In genomic region chr20:56363491-56363890, GRCh38 we compare ENCODE assay signal across 31 cellular contexts. TPM values are rescaled to one million over a fixed set of nuclear protein-coding genes. Genes with fewer than 3 reads are reported as not detected.
"Had no signal": no experiment of that assay in that cellular context is flagged by ENCODE, and none has a peak within 500 bp of the region (broad histone marks: within the 10 kb centered on the region; RNA-seq: fewer than 3 reads in every experiment).

No MANE protein-coding gene starts in this region.

- DNase-seq: activated CD4-positive, alpha-beta memory T cell treated with anti-CD3 and anti-CD28 coated beads for 36 hours; activated CD4-positive, alpha-beta T cell treated with anti-CD3 and anti-CD28 coated beads for 36 hours; activated CD4-positive, alpha-beta T cell treated with anti-CD3 and anti-CD28 coated beads, Interleukin-2, amount 10 ng/mL, durations not matched to agents 24 days and 14 days; activated CD4-positive, CD25-positive, alpha-beta regulatory T cell; activated CD4-positive, CD25-positive, alpha-beta regulatory T cell treated with anti-CD3 and anti-CD28 coated beads, Interleukin-2, amount 50 U/mL, for 72 hours; activated CD8-positive, alpha-beta memory T cell treated with anti-CD3 and anti-CD28 coated beads, Interleukin-2, amount 10 ng/mL, durations not matched to agents 7 days and 5 days; activated CD8-positive, alpha-beta memory T cell treated with anti-CD3 and anti-CD28 coated beads, Interleukin-2, amount 50 U/mL, for 4 hours; activated CD8-positive, alpha-beta T cell treated with anti-CD3 and anti-CD28 coated beads, Interleukin-2, amount 10 ng/mL, durations not matched to agents 7 days and 5 days; activated effector memory CD4-positive, alpha-beta T cell treated with anti-CD3 and anti-CD28 coated beads, Interleukin-2, amount 50 U/mL, for 16 hours; activated naive CD4-positive, alpha-beta T cell treated with anti-CD3 and anti-CD28 coated beads for 36 hours; activated naive CD8-positive, alpha-beta T cell treated with anti-CD3 and anti-CD28 coated beads for 36 hours; activated naive CD8-positive, alpha-beta T cell treated with anti-CD3 and anti-CD28 coated beads, Interleukin-2, amount 50 U/mL, for 24 hours; activated T-cell treated with anti-CD3 and anti-CD28 coated beads, Interleukin-2, amount 50 U/mL, for 1 hour; activated T-cell treated with anti-CD3 and anti-CD28 coated beads, Interleukin-2, amount 50 U/mL, for 48 hours; brain microvascular endothelial cell; cortex of kidney; effector CD4-positive, alpha-beta T cell; effector memory CD8-positive, alpha-beta T cell; esophagus squamous epithelium; foreskin melanocyte; heart right ventricle; T-helper 2 cell had no signal

- H3K4me3 Mint-ChIP-seq: activated CD4-positive, alpha-beta memory T cell treated with anti-CD3 and anti-CD28 coated beads for 36 hours; activated CD4-positive, alpha-beta T cell treated with anti-CD3 and anti-CD28 coated beads for 36 hours; activated CD4-positive, alpha-beta T cell treated with anti-CD3 and anti-CD28 coated beads, Interleukin-2, amount 10 ng/mL, durations not matched to agents 24 days and 14 days; activated CD8-positive, alpha-beta memory T cell treated with anti-CD3 and anti-CD28 coated beads, Interleukin-2, amount 10 ng/mL, durations not matched to agents 7 days and 5 days; activated CD8-positive, alpha-beta T cell treated with anti-CD3 and anti-CD28 coated beads, Interleukin-2, amount 10 ng/mL, durations not matched to agents 7 days and 5 days; activated naive CD4-positive, alpha-beta T cell treated with anti-CD3 and anti-CD28 coated beads for 36 hours; activated naive CD4-positive, alpha-beta T cell treated with anti-CD3 and anti-CD28 coated beads, Interleukin-2, amount 50 U/mL, for 24 hours; activated naive CD8-positive, alpha-beta T cell treated with anti-CD3 and anti-CD28 coated beads for 36 hours; activated naive CD8-positive, alpha-beta T cell treated with anti-CD3 and anti-CD28 coated beads, Interleukin-2, amount 50 U/mL, for 24 hours; activated T-helper 1 cell treated with anti-CD3 and anti-CD28 coated beads, Interleukin-12 subunit alpha, Interleukin-12 subunit beta, Interleukin-2, Interleukin-4 antibody, amounts not matched to agents 30 ng/mL and 10 ng/mL and 1 ng/mL, durations not matched to agents 14 hours and 24 hours and 36 hours; central memory CD8-positive, alpha-beta T cell; effector memory CD8-positive, alpha-beta T cell had no signal

- FAIRE-seq: astrocyte, bronchial epithelial cell, colon had no signal

- H3K27me3 Mint-ChIP-seq: activated CD4-positive, alpha-beta memory T cell treated with anti-CD3 and anti-CD28 coated beads for 36 hours; activated CD4-positive, alpha-beta T cell treated with anti-CD3 and anti-CD28 coated beads for 36 hours; activated CD4-positive, alpha-beta T cell treated with anti-CD3 and anti-CD28 coated beads, Interleukin-2, amount 10 ng/mL, durations not matched to agents 24 days and 14 days; activated CD8-positive, alpha-beta memory T cell treated with anti-CD3 and anti-CD28 coated beads, Interleukin-2, amount 10 ng/mL, durations not matched to agents 7 days and 5 days; activated naive CD4-positive, alpha-beta T cell treated with anti-CD3 and anti-CD28 coated beads, Interleukin-2, amount 50 U/mL, for 24 hours; activated naive CD8-positive, alpha-beta T cell treated with anti-CD3 and anti-CD28 coated beads for 36 hours; activated naive CD8-positive, alpha-beta T cell treated with anti-CD3 and anti-CD28 coated beads, Interleukin-2, amount 50 U/mL, for 24 hours; central memory CD8-positive, alpha-beta T cell; effector memory CD8-positive, alpha-beta T cell had no signal

- H3K9me3 ChIP-seq: esophagus squamous epithelium, gastroesophageal sphincter, heart right ventricle had no signal

- H3K27me3 ChIP-seq: brain microvascular endothelial cell, esophagus squamous epithelium, gastroesophageal sphincter, heart right ventricle had no signal

- H3K36me3 Mint-ChIP-seq: activated CD8-positive, alpha-beta memory T cell treated with anti-CD3 and anti-CD28 coated beads, Interleukin-2, amount 10 ng/mL, durations not matched to agents 7 days and 5 days had no signal

- H3K27ac ChIP-seq: brain microvascular endothelial cell, esophagus squamous epithelium had no signal

- H3K27ac Mint-ChIP-seq: activated CD4-positive, alpha-beta memory T cell treated with anti-CD3 and anti-CD28 coated beads for 36 hours; activated CD4-positive, alpha-beta T cell treated with anti-CD3 and anti-CD28 coated beads for 36 hours; activated CD4-positive, alpha-beta T cell treated with anti-CD3 and anti-CD28 coated beads, Interleukin-2, amount 10 ng/mL, durations not matched to agents 24 days and 14 days; activated CD8-positive, alpha-beta memory T cell treated with anti-CD3 and anti-CD28 coated beads, Interleukin-2, amount 10 ng/mL, durations not matched to agents 7 days and 5 days; activated CD8-positive, alpha-beta T cell treated with anti-CD3 and anti-CD28 coated beads, Interleukin-2, amount 10 ng/mL, durations not matched to agents 7 days and 5 days; activated naive CD4-positive, alpha-beta T cell treated with anti-CD3 and anti-CD28 coated beads for 36 hours; activated naive CD4-positive, alpha-beta T cell treated with anti-CD3 and anti-CD28 coated beads, Interleukin-2, amount 50 U/mL, for 24 hours; activated naive CD8-positive, alpha-beta T cell treated with anti-CD3 and anti-CD28 coated beads for 36 hours; activated naive CD8-positive, alpha-beta T cell treated with anti-CD3 and anti-CD28 coated beads, Interleukin-2, amount 50 U/mL, for 24 hours; activated T-helper 1 cell treated with anti-CD3 and anti-CD28 coated beads, Interleukin-12 subunit alpha, Interleukin-12 subunit beta, Interleukin-2, Interleukin-4 antibody, amounts not matched to agents 30 ng/mL and 10 ng/mL and 1 ng/mL, durations not matched to agents 14 hours and 24 hours and 36 hours; activated T-helper 2 cell treated with anti-CD3 and anti-CD28 coated beads, Interferon-gamma antibody, Interleukin-2, Interleukin-4, amounts not matched to agents 10 μg/mL and 5 μg/mL and 100 μg/mL, durations not matched to agents 14 hours and 24 hours and 36 hours; effector memory CD8-positive, alpha-beta T cell had no signal

- H3K4me3 ChIP-seq: esophagus squamous epithelium, gastroesophageal sphincter, heart right ventricle had no signal

- H3K9me3 Mint-ChIP-seq: activated CD4-positive, alpha-beta memory T cell treated with anti-CD3 and anti-CD28 coated beads for 36 hours; activated CD4-positive, alpha-beta T cell treated with anti-CD3 and anti-CD28 coated beads, Interleukin-2, amount 10 ng/mL, durations not matched to agents 24 days and 14 days; activated naive CD4-positive, alpha-beta T cell treated with anti-CD3 and anti-CD28 coated beads for 36 hours; activated naive CD4-positive, alpha-beta T cell treated with anti-CD3 and anti-CD28 coated beads, Interleukin-2, amount 50 U/mL, for 24 hours; activated naive CD8-positive, alpha-beta T cell treated with anti-CD3 and anti-CD28 coated beads for 36 hours; activated naive CD8-positive, alpha-beta T cell treated with anti-CD3 and anti-CD28 coated beads, Interleukin-2, amount 50 U/mL, for 24 hours; activated T-helper 1 cell treated with anti-CD3 and anti-CD28 coated beads, Interleukin-12 subunit alpha, Interleukin-12 subunit beta, Interleukin-2, Interleukin-4 antibody, amounts not matched to agents 30 ng/mL and 10 ng/mL and 1 ng/mL, durations not matched to agents 14 hours and 24 hours and 36 hours; activated T-helper 2 cell treated with anti-CD3 and anti-CD28 coated beads, Interferon-gamma antibody, Interleukin-2, Interleukin-4, amounts not matched to agents 10 μg/mL and 5 μg/mL and 100 μg/mL, durations not matched to agents 14 hours and 24 hours and 36 hours; central memory CD8-positive, alpha-beta T cell; effector memory CD8-positive, alpha-beta T cell had no signal

- ATAC-seq: activated CD4-positive, alpha-beta T cell treated with anti-CD3 and anti-CD28 coated beads for 36 hours; activated CD8-positive, alpha-beta memory T cell treated with anti-CD3 and anti-CD28 coated beads, Interleukin-2, amount 10 ng/mL, durations not matched to agents 7 days and 5 days; activated CD8-positive, alpha-beta T cell treated with anti-CD3 and anti-CD28 coated beads, Interleukin-2, amount 10 ng/mL, durations not matched to agents 7 days and 5 days; activated naive CD8-positive, alpha-beta T cell treated with anti-CD3 and anti-CD28 coated beads, Interleukin-2, amount 50 U/mL, for 24 hours; effector memory CD8-positive, alpha-beta T cell; gastroesophageal sphincter; heart right ventricle had no signal

RNA-seq across cellular contexts. Expression of gene CASS4, which starts 48.6 kb away (rescaled TPM):
- total RNA-seq: bronchial epithelial cell, glomerular endothelial cell had no signal
